12 cellular contexts compared by ENCODE assay signal in the genomic region with DNA sequence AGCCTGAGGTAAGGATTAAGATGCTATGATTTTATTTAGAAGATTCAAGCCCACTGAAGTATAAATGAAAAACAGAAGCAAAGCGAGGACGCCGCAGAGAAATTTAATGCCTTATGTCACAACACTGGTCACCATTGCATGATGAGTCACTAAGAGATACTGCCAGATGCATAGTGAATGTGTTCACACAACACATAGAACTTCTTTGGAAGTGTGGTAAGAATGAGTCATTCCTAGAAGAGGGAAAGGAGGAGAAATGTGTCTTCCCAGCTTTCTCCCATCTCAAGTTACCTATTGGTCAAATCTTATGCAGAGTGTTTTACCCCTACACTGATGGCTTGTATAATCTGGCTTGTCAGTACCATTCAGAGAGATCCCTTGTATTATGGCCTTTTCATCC.
DNase-seq lines count a peak whose midpoint lies in the region; ATAC-seq, FAIRE-seq and TF ChIP-seq lines count a peak whose summit lies in the region.
"Had no signal": no experiment of that assay in that cellular context is flagged by ENCODE, and none has a peak within 500 bp of the region (broad histone marks: within the 10 kb centered on the region; RNA-seq: fewer than 3 reads in every experiment).

No MANE protein-coding gene starts in this region.

- H3K4me3 ChIP-seq in GM23248 (no peak overlapping the region), cardiac fibroblast (replicated peaks in 1 of 2; ENCODE audit: low read depth in 2 of 2, low read length in 2 of 2) (no peak overlapping the region)
- H3K4me3 ChIP-seq: uterus had no signal

- H3K79me2 ChIP-seq in GM23248 (ENCODE audit: insufficient read depth): no peaks in the 10 kb centered on the region

- H3K4me2 ChIP-seq in GM23248 (ENCODE audit: unreplicated experiment): no peak overlapping the region

- no peak for TF ChIP-seq POLR2A in GM12892 (IDR thresholded peaks at IDR 0.05; ENCODE audit: low read depth, low read length)

- H4K20me1 ChIP-seq in GM23248 (ENCODE audit: insufficient read depth): no peaks in the 10 kb centered on the region

- H3K9me3 ChIP-seq in GM23248 (ENCODE audit: low read depth): no peaks in the 10 kb centered on the region
- H3K9me3 ChIP-seq: uterus had no signal

- peak; percentile 76 for DNase-seq in GM23248
- DNase-seq in NCI-H69 (lab: John Stamatoyannopoulos, UW): peak; percentile 37
- DNase-seq in cardiac fibroblast (ENCODE audit: low read depth in 2 of 2): peak; percentile 23 to 34
- peak; percentile 83 for DNase-seq in non-pigmented ciliary epithelial cell (ENCODE audit: low read depth)
- DNase-seq in GM12892 (ENCODE audit: insufficient read length): no peak
- DNase-seq: activated CD4-positive, alpha-beta memory T cell treated with anti-CD3 and anti-CD28 coated beads for 36 hours; activated naive CD8-positive, alpha-beta T cell treated with anti-CD3 and anti-CD28 coated beads, Interleukin-2, amount 10 ng/mL, durations not matched to agents 7 days and 5 days; DND-41; uterus had no signal

- WGBS in GM23248 (ENCODE audit: low coverage in 1 of 2, low lambda C conversion rate in 2 of 2, missing lambda C conversion rate in 2 of 2), 2 experiments: 35 to 58% methylated on average over 3 of the region's 3 CpGs

- H3K27me3 ChIP-seq in GM23248 (replicated peaks; ENCODE audit: insufficient read depth): peaks cover 6% of the 10 kb centered on the region; the same call in 1 of the 2 replicates
- H3K27me3 ChIP-seq: uterus had no signal

- no peaks in the 10 kb centered on the region for H3K9me2 ChIP-seq in GM23248 (ENCODE audit: insufficient read depth)

- ATAC-seq in HG02759 (IDR thresholded peaks at IDR 0.05; ENCODE audit: unreplicated experiment) (no peak), GM19351 (IDR thresholded peaks at IDR 0.05; ENCODE audit: unreplicated experiment) (no peak), GM18861 (IDR thresholded peaks at IDR 0.05; ENCODE audit: unreplicated experiment) (no peak)

- H3K9ac ChIP-seq in GM23248: no peak overlapping the region

- H3F3A ChIP-seq in GM23248 (ENCODE audit: insufficient read depth): 0 out of 2 replicates have a peak, but pooled peaks cover 3% of the 10 kb centered on the region

- no peak for TF ChIP-seq CTCF in cardiac fibroblast (IDR thresholded peaks at IDR 0.05; ENCODE audit: low read depth, low read length)

- no peaks in the 10 kb centered on the region for H3K4me1 ChIP-seq in GM23248 (ENCODE audit: insufficient read depth)
- H3K4me1 ChIP-seq: uterus had no signal

- FAIRE-seq in GM12892 (lab: Jason Lieb, UNC): no peak

- H3K27ac ChIP-seq in GM23248: no peak overlapping the region
- H3K27ac ChIP-seq: uterus had no signal

- in situ Hi-C loops in GM23248 (cut with MboI): no loop called here

- H2AFZ ChIP-seq in GM23248: no peak overlapping the region

- no peaks in the 10 kb centered on the region for H3K36me3 ChIP-seq in GM23248 (ENCODE audit: low read depth)
- H3K36me3 ChIP-seq: uterus had no signal
